In the genomic region with DNA sequence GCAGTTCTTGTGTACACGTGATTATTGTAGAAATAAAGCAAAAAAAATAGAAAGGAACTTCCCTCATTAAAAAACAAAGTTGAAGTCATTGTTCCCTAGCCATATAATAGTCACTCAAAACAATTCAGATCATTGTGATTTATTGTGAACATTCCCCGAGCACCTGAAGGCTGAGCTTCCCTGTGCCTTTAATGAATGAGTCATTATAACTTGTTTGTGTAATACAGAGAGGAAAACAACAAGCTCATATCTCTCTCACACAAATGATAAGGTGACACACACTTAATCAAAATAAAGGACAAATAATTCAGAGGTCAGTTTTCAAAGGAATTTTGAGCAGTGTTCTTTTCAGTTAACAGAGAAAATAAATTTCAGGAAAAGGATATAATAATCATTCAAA, we compare ENCODE assay signal across 20 cellular contexts.
"Had no signal": no experiment of that assay in that cellular context is flagged by ENCODE, and none has a peak within 500 bp of the region (broad histone marks: within the 10 kb centered on the region; RNA-seq: fewer than 3 reads in every experiment).

No MANE protein-coding gene starts in this region.

- H3K27ac Mint-ChIP-seq: activated CD4-positive, alpha-beta T cell treated with anti-CD3 and anti-CD28 coated beads, Interleukin-2, amount 10 ng/mL, durations not matched to agents 7 days and 5 days; activated CD8-positive, alpha-beta T cell treated with anti-CD3 and anti-CD28 coated beads, Interleukin-2, amount 10 ng/mL, durations not matched to agents 7 days and 5 days; activated naive CD4-positive, alpha-beta T cell treated with anti-CD3 and anti-CD28 coated beads, Interleukin-2, amount 50 U/mL, for 24 hours; endodermal cell; mesothelial cell of epicardium; neural progenitor cell had no signal

- H3K36me3 ChIP-seq: brain microvascular endothelial cell, colonic mucosa, left lung, neural progenitor cell, right atrium auricular region, upper lobe of right lung had no signal

- H3K36me3 Mint-ChIP-seq: activated naive CD4-positive, alpha-beta T cell treated with anti-CD3 and anti-CD28 coated beads, Interleukin-2, amount 50 U/mL, for 24 hours; mesothelial cell of epicardium; naive thymus-derived CD8-positive, alpha-beta T cell; neural progenitor cell had no signal

- DNase-seq: activated CD4-positive, alpha-beta T cell treated with anti-CD3 and anti-CD28 coated beads, Interleukin-2, amount 10 ng/mL, durations not matched to agents 7 days and 5 days; activated CD8-positive, alpha-beta T cell treated with anti-CD3 and anti-CD28 coated beads, Interleukin-2, amount 10 ng/mL, durations not matched to agents 7 days and 5 days; activated gamma-delta T cell treated with Interleukin-2 at 50 U/mL for 16 hours; aorta; brain microvascular endothelial cell; colonic mucosa; endodermal cell; left lung; naive thymus-derived CD8-positive, alpha-beta T cell; stimulated activated CD4-positive, alpha-beta T cell treated with anti-CD3 and anti-CD28 coated beads, Interleukin-4, amount 100 ng/mL, for 24 hours; stimulated activated naive CD4-positive, alpha-beta T cell treated with Interleukin-2 at 50 U/mL for 16 hours; upper lobe of right lung had no signal

- ATAC-seq: activated CD4-positive, CD25-positive, alpha-beta regulatory T cell treated with anti-CD3 and anti-CD28 coated beads, Interleukin-2, amount 50 U/mL, for 24 hours; activated CD8-positive, alpha-beta T cell treated with anti-CD3 and anti-CD28 coated beads, Interleukin-2, amount 10 ng/mL, durations not matched to agents 7 days and 5 days; left lung; naive thymus-derived CD8-positive, alpha-beta T cell; upper lobe of right lung had no signal

- H3K27ac ChIP-seq: brain microvascular endothelial cell, colonic mucosa, left lung, neural progenitor cell, right atrium auricular region, upper lobe of right lung, VCaP had no signal

- H3K4me3 ChIP-seq: colonic mucosa, left lung, lung, neural progenitor cell, right atrium auricular region, upper lobe of right lung had no signal

- H3K4me1 ChIP-seq: colonic mucosa, left lung, neural progenitor cell, right atrium auricular region, upper lobe of right lung had no signal

- H3K4me1 Mint-ChIP-seq: activated CD4-positive, alpha-beta T cell treated with anti-CD3 and anti-CD28 coated beads, Interleukin-2, amount 10 ng/mL, durations not matched to agents 7 days and 5 days; activated naive CD4-positive, alpha-beta T cell treated with anti-CD3 and anti-CD28 coated beads, Interleukin-2, amount 50 U/mL, for 24 hours; central memory CD8-positive, alpha-beta T cell; mesothelial cell of epicardium; naive thymus-derived CD8-positive, alpha-beta T cell; neural progenitor cell had no signal

- H3K9me3 Mint-ChIP-seq: activated CD4-positive, alpha-beta T cell treated with anti-CD3 and anti-CD28 coated beads, Interleukin-2, amount 10 ng/mL, durations not matched to agents 7 days and 5 days; activated naive CD4-positive, alpha-beta T cell treated with anti-CD3 and anti-CD28 coated beads, Interleukin-2, amount 50 U/mL, for 24 hours; central memory CD8-positive, alpha-beta T cell; endodermal cell; mesothelial cell of epicardium; neural progenitor cell had no signal

- H3K9me3 ChIP-seq: colonic mucosa, left lung, right atrium auricular region, upper lobe of right lung had no signal

- H3K4me3 Mint-ChIP-seq: activated CD4-positive, alpha-beta T cell treated with anti-CD3 and anti-CD28 coated beads, Interleukin-2, amount 10 ng/mL, durations not matched to agents 7 days and 5 days; activated CD8-positive, alpha-beta T cell treated with anti-CD3 and anti-CD28 coated beads, Interleukin-2, amount 10 ng/mL, durations not matched to agents 7 days and 5 days; activated naive CD4-positive, alpha-beta T cell treated with anti-CD3 and anti-CD28 coated beads, Interleukin-2, amount 50 U/mL, for 24 hours; central memory CD8-positive, alpha-beta T cell; endodermal cell; mesothelial cell of epicardium; naive thymus-derived CD8-positive, alpha-beta T cell; neural progenitor cell had no signal

- H3K27me3 ChIP-seq: brain microvascular endothelial cell, colonic mucosa, left lung, neural progenitor cell, right atrium auricular region, upper lobe of right lung had no signal
